8 cellular contexts compared by ENCODE assay signal in genomic region chr11:2990617-2991476, GRCh38. TPM values are rescaled to one million over a fixed set of nuclear protein-coding genes. Genes with fewer than 3 reads are reported as not detected.
DNase-seq lines count a peak whose midpoint lies in the region; ATAC-seq and TF ChIP-seq lines count a peak whose summit lies in the region.

No MANE protein-coding gene starts in this region.

- peaks cover 53% of the 10 kb centered on the region for H4K20me1 ChIP-seq in IMR-90 (ENCODE audit: insufficient read depth, low read length)

- H3K14ac ChIP-seq in IMR-90 (replicated peaks; ENCODE audit: low read depth, low read length), result peak overlapping the region; percentile 64

- BruUV-seq in IMR-90 (replicated peaks; lab: Mats Ljungman, UMichigan), result TSS peak; percentile 26

- intact Hi-C loops in CD14-positive monocyte (cut with micrococcal nuclease), result loop anchor here (2.0 to 5.0 kb wide), 3 partner anchors 46 to 66 kb away; partner anchors contain the start of gene CARS1 (in 1 of the 2)
- intact Hi-C loops in IMR-90 (cut with micrococcal nuclease), result loop anchor here (5.0 kb wide), 2 partner anchors 99 to 459 kb away; no protein-coding TSS in a partner anchor
- intact Hi-C loops in prostate gland (cut with DNase I), result no loop called here

- peak overlapping the region; percentile 94 for H2AK5ac ChIP-seq in IMR-90 (ENCODE audit: low read depth, low read length)

- no peak overlapping the region for H3K18ac ChIP-seq in IMR-90 (ENCODE audit: low read depth, low read length)

- peak overlapping the region; percentile 99 for H3K23ac ChIP-seq in IMR-90 (ENCODE audit: low read depth, low read length)

- H2AFZ ChIP-seq in IMR-90 (replicated peaks; ENCODE audit: low read length, poor library complexity), result peak overlapping the region; percentile 74

- no peak for TF ChIP-seq POLR2A in IMR-90 (IDR thresholded peaks at IDR 0.05; ENCODE audit: low read depth, low read length)
- TF ChIP-seq POLR2A in prostate gland (IDR thresholded peaks at IDR 0.05), result no peak

- TF ChIP-seq RAD21 in IMR-90 (IDR thresholded peaks at IDR 0.05; ENCODE audit: low read length), result no peak

- H2BK20ac ChIP-seq in IMR-90 (ENCODE audit: low read depth, low read length), result no peak overlapping the region

- no peak overlapping the region for H2BK120ac ChIP-seq in IMR-90 (ENCODE audit: low read depth, low read length)

- POLR2A ChIA-PET in IMR-90 (lab: Charles Lee; ENCODE audit: unreplicated experiment), result no interaction called here

- H3K36me3 ChIP-seq in IMR-90 (ENCODE audit: control insufficient read depth, insufficient read depth, low read length), result peaks cover 4% of the 10 kb centered on the region
- H3K36me3 ChIP-seq in prostate gland, result no peaks in the 10 kb centered on the region

- H3K4me1 Mint-ChIP-seq in CD14-positive monocyte, result peaks cover 45% of the 10 kb centered on the region

- peak overlapping the region; percentile 94 to 98 (median 96) for H3K27ac Mint-ChIP-seq in CD14-positive monocyte

- H3K9ac ChIP-seq in IMR-90 (ENCODE audit: low read depth, low read length), result peak overlapping the region; percentile 98

- 0 out of 2 replicates have a peak, but pooled peaks cover 6% of the 10 kb centered on the region for H3K9me1 ChIP-seq in IMR-90 (ENCODE audit: insufficient read depth, low read length)

- CTCF ChIA-PET in IMR-90 (lab: Yijun Ruan, JAX), result interaction anchor here (0.8 to 1.0 kb wide), 2 partner anchors 458 kb away, joined by 3 to 4 read pairs; no protein-coding TSS in a partner anchor

- WGBS in IMR-90 (ENCODE audit: extremely low coverage in 2 of 2, insufficient read length in 1 of 2), 2 experiments, result 2% methylated on average over 8 of the region's 17 CpGs; no CpG with 5 or more reads in 1 of the 2 experiments
- WGBS in prostate gland, result 3% methylated on average over 17 of the region's 17 CpGs

- peaks cover 0 to 18% of the 10 kb centered on the region in 2 experiments; a peak in 2 of 4 replicates for H3K79me1 ChIP-seq in IMR-90 (ENCODE audit: low read depth in 1 of 2, low read length in 2 of 2)

- H3K9me3 ChIP-seq in IMR-90 (ENCODE audit: control insufficient read depth, insufficient read depth, low read length), result no peaks in the 10 kb centered on the region
- no peaks in the 10 kb centered on the region for H3K9me3 ChIP-seq in prostate gland

- H3K4ac ChIP-seq in IMR-90 (ENCODE audit: low read depth, low read length), result peak overlapping the region; percentile 90

- DNase-seq in CD14-positive monocyte (ENCODE audit: low spot score) (no peak), IMR-90 (no peak), foreskin keratinocyte (peak in 1 of 2 donors; percentile 57), prostate gland (ENCODE audit: low spot score) (no peak), NCI-H187 treated with DMSO at 0.1 percent for 48 hours (lab: John Stamatoyannopoulos, UW) (no peak), medulla oblongata (ENCODE audit: extremely low spot score) (no peak)
- DNase-seq in activated T-cell treated with anti-CD3 and anti-CD28 coated beads, Interleukin-2, amount 50 U/mL, for 1 hour, result peak; percentile 48

- peaks cover 0 to 9% of the 10 kb centered on the region in 2 donors for H3K36me3 Mint-ChIP-seq in CD14-positive monocyte

- peak overlapping the region; percentile 97 to 99 for H3K4me3 Mint-ChIP-seq in CD14-positive monocyte

- H3K27me3 ChIP-seq in IMR-90 (ENCODE audit: control insufficient read depth, insufficient read depth, low read length), result no peaks in the 10 kb centered on the region
- H3K27me3 ChIP-seq in foreskin keratinocyte, result no peaks in the 10 kb centered on the region
- H3K27me3 ChIP-seq in prostate gland (replicated peaks; ENCODE audit: insufficient read depth), result no peaks in the 10 kb centered on the region

- H2AK9ac ChIP-seq in IMR-90 (replicated peaks; ENCODE audit: low read depth, low read length, poor library complexity), result peak overlapping the region; percentile 98

- H4K91ac ChIP-seq in IMR-90 (ENCODE audit: insufficient read depth, low read depth, low read length), result peak overlapping the region; percentile 83; the same call in 1 of the 2 replicates

- H4K5ac ChIP-seq in IMR-90 (ENCODE audit: low read depth, low read length), result peak overlapping the region; percentile 52; the same call in 1 of the 2 replicates

- H3K9me3 Mint-ChIP-seq in CD14-positive monocyte, result no peaks in the 10 kb centered on the region

- H3K4me2 ChIP-seq in IMR-90 (ENCODE audit: low read depth, low read length), result peak overlapping the region; percentile 100

- peaks cover 0 to 1% (median under 1%) of the 10 kb centered on the region in 3 donors for H3K27me3 Mint-ChIP-seq in CD14-positive monocyte (ENCODE audit: low read depth in 3 of 3)

- H3K4me1 ChIP-seq in IMR-90 (ENCODE audit: control insufficient read depth, insufficient read depth, low read length) (peaks cover 10% of the 10 kb centered on the region), foreskin keratinocyte (peaks cover 22% of the 10 kb centered on the region), prostate gland (replicated peaks) (peaks cover 13% of the 10 kb centered on the region)

- TF ChIP-seq CTCF in CD14-positive monocyte (IDR thresholded peaks at IDR 0.05), result no peak
- TF ChIP-seq CTCF in IMR-90 (conservative IDR thresholded peaks at IDR 0.05; ENCODE audit: low read depth, low read length), result no peak
- TF ChIP-seq CTCF in foreskin keratinocyte (conservative IDR thresholded peaks at IDR 0.05), result no peak
- TF ChIP-seq CTCF in prostate gland (IDR thresholded peaks at IDR 0.05), result no peak

- no peak overlapping the region; the same call in 2 of the 3 replicates for H2BK15ac ChIP-seq in IMR-90 (ENCODE audit: low read depth, low read length)

- H3K27ac ChIP-seq in IMR-90 (ENCODE audit: insufficient read depth, low read length) (peak overlapping the region; percentile 92), foreskin keratinocyte (peak overlapping the region; percentile 53), prostate gland (peak overlapping the region; percentile 95 to 96)

- peak overlapping the region; percentile 78 for H2BK5ac ChIP-seq in IMR-90 (ENCODE audit: low read depth, low read length, poor library complexity, severe bottlenecking)

- dilution Hi-C loops in IMR-90 (cut with HindIII; ENCODE audit: low sequenced_read_pairs, unreplicated experiment), result no loop called here

- H4K8ac ChIP-seq in IMR-90 (ENCODE audit: low read depth in 2 of 2, low read length in 2 of 2), result peak overlapping the region; percentile 23 to 32; a peak in 2 of 4 replicates

- H3K4me3 ChIP-seq in IMR-90 (ENCODE audit: insufficient read depth, low read depth, low read length) (peak overlapping the region; percentile 92), prostate gland (peak overlapping the region; percentile 94 to 96)

- in situ Hi-C loops in IMR-90 (cut with MboI; ENCODE audit: low sequenced_read_pairs), result no loop called here

- no peak for ATAC-seq in IMR-90 (ENCODE audit: low read depth)
- peak; percentile 11 for ATAC-seq in foreskin keratinocyte
- ATAC-seq in GM19023 (IDR thresholded peaks at IDR 0.05; ENCODE audit: unreplicated experiment), result no peak

- H3K56ac ChIP-seq in IMR-90 (ENCODE audit: extremely low read depth, insufficient read depth, low read length), result peak overlapping the region; percentile 77

TF ChIP-seq in IMR-90, 13 proteins besides CTCF, POLR2A, EP300 and RAD21:
- no peak for TF ChIP-seq SMC3 (IDR thresholded peaks at IDR 0.05; ENCODE audit: low read depth, low read length)
- no peak for TF ChIP-seq NFE2L2 (IDR thresholded peaks at IDR 0.05; ENCODE audit: low read depth, low read length)
- TF ChIP-seq CHD1 (IDR thresholded peaks at IDR 0.05; ENCODE audit: low read depth, low read length), result 0 out of 2 replicates have a peak, but pooled peaks have one; percentile 17
- no peak for TF ChIP-seq USF2 (IDR thresholded peaks at IDR 0.05; ENCODE audit: low read depth, low read length)
- TF ChIP-seq MAFK (IDR thresholded peaks at IDR 0.05; ENCODE audit: low read depth, low read length), result no peak
- no peak for TF ChIP-seq CEBPB (IDR thresholded peaks at IDR 0.05; ENCODE audit: low read depth, low read length)
- TF ChIP-seq RCOR1 (IDR thresholded peaks at IDR 0.05; ENCODE audit: insufficient replicate concordance, low read length), result no peak
TF ChIP-seq in IMR-90: peak in this region for 1.

RNA-seq across cellular contexts. Expression of gene NAP1L4, which starts 1.3 kb away (rescaled TPM):
- polyA plus RNA-seq in CD14-positive monocyte (10 to 100 TPM; 42.1 to 44.9 TPM), IMR-90 (2012; rRNA removed) (57.3 and 80.7 TPM in 2 replicates), foreskin keratinocyte (95.9 and 105 TPM in 2 replicates)
- total RNA-seq in IMR-90 (2012; rRNA removed) (71.5 and 80.8 TPM in 2 replicates), foreskin keratinocyte (137 and 151 TPM in 2 replicates), prostate gland (100 to 1,000 TPM; 103 to 131 TPM)
- 50.3 and 75.4 TPM in 2 replicates for polyA plus RNA-seq in IMR-90 (2012; cell fraction: cytosol; rRNA removed)
- 71.1 and 101 TPM in 2 replicates for polyA plus RNA-seq in IMR-90 (2012; cell fraction: nucleus; rRNA removed; ENCODE audit: low replicate concordance)
